ENCODE assay signal across 10 cellular contexts in the genomic region with DNA sequence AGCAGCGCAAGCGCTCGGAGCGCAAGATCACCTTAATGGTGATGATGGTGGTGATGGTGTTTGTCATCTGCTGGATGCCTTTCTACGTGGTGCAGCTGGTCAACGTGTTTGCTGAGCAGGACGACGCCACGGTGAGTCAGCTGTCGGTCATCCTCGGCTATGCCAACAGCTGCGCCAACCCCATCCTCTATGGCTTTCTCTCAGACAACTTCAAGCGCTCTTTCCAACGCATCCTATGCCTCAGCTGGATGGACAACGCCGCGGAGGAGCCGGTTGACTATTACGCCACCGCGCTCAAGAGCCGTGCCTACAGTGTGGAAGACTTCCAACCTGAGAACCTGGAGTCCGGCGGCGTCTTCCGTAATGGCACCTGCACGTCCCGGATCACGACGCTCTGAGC. TPM values are rescaled to one million over a fixed set of nuclear protein-coding genes. Genes with fewer than 3 reads are reported as not detected.
DNase-seq lines count a peak whose midpoint lies in the region; ATAC-seq and TF ChIP-seq lines count a peak whose summit lies in the region.
"Had no signal": no experiment of that assay in that cellular context is flagged by ENCODE, and none has a peak within 500 bp of the region (broad histone marks: within the 10 kb centered on the region; RNA-seq: fewer than 3 reads in every experiment).

No MANE protein-coding gene starts in this region.

- H3K27ac ChIP-seq in brain microvascular endothelial cell (no peak overlapping the region), lower lobe of right lung (peak overlapping the region; percentile 60), tibial artery (no peak overlapping the region), Karpas-422 (ENCODE audit: low read length) (no peak overlapping the region)
- H3K27ac ChIP-seq: BLaER1 treated with 17β-estradiol and CSF1 and Interleukin-3, amounts not matched to agents 10 nM and 100 nM had no signal

- in situ Hi-C loops in brain microvascular endothelial cell (cut with HindIII; ENCODE audit: low pct_ligation_motif_present, low sequenced_read_pairs) = no loop called here

- peaks cover 31% of the 10 kb centered on the region for H3K4me1 Mint-ChIP-seq in activated T-cell treated with anti-CD3 and anti-CD28 coated beads, Interleukin-2, amount 50 U/mL, for 72 hours (ENCODE audit: low read depth)

- TF ChIP-seq CTCF in brain microvascular endothelial cell (IDR thresholded peaks at IDR 0.05; ENCODE audit: low read depth, low read length, missing control alignments) (no peak), lower lobe of right lung (IDR thresholded peaks at IDR 0.05) (no peak), tibial artery (IDR thresholded peaks at IDR 0.05) (no peak)

- H3K36me3 ChIP-seq in brain microvascular endothelial cell (replicated peaks) (no peaks in the 10 kb centered on the region), lower lobe of right lung (no peaks in the 10 kb centered on the region), tibial artery (no peaks in the 10 kb centered on the region), Karpas-422 (ENCODE audit: insufficient read depth, low read length) (peaks cover 5% of the 10 kb centered on the region)
- H3K36me3 ChIP-seq: BLaER1 treated with 17β-estradiol and CSF1 and Interleukin-3, amounts not matched to agents 10 nM and 100 nM had no signal

- peaks cover 68% of the 10 kb centered on the region for H3K27me3 Mint-ChIP-seq in activated T-cell treated with anti-CD3 and anti-CD28 coated beads, Interleukin-2, amount 50 U/mL, for 72 hours (ENCODE audit: low read depth)

- H3K4me3 ChIP-seq in brain microvascular endothelial cell (ENCODE audit: low read depth, low read length) = peak overlapping the region; percentile 20
- H3K4me3 ChIP-seq in lower lobe of right lung = peak overlapping the region; percentile 52
- peak overlapping the region; percentile 47 to 55 for H3K4me3 ChIP-seq in tibial artery
- H3K4me3 ChIP-seq in Karpas-422 (ENCODE audit: low read length) = no peak overlapping the region
- H3K4me3 ChIP-seq: BLaER1 treated with 17β-estradiol and CSF1 and Interleukin-3, amounts not matched to agents 10 nM and 100 nM had no signal

- ATAC-seq in activated T-cell treated with anti-CD3 and anti-CD28 coated beads, Interleukin-2, amount 50 U/mL, for 72 hours (replicated peaks in 1 of 2) = peak in 1 of 2 donors; percentile 74
- ATAC-seq in lower lobe of right lung (peak; percentile 4 to 27), GM21576 (IDR thresholded peaks at IDR 0.05; ENCODE audit: unreplicated experiment) (no peak)

- no peaks in the 10 kb centered on the region for H3K79me2 ChIP-seq in Karpas-422 (ENCODE audit: low read length)

- intact Hi-C loops in lower lobe of right lung (cut with DNase I) (no loop called here), tibial artery (cut with DNase I; ENCODE audit: low total_unique reads) (no loop called here)

- no peak overlapping the region for H3K9ac ChIP-seq in Karpas-422 (ENCODE audit: low read length)
- H3K9ac ChIP-seq: BLaER1 treated with 17β-estradiol and CSF1 and Interleukin-3, amounts not matched to agents 10 nM and 100 nM had no signal

- peaks cover 17% of the 10 kb centered on the region for H3K4me1 ChIP-seq in lower lobe of right lung
- H3K4me1 ChIP-seq in tibial artery = peaks cover 0 to 46% (median 38%) of the 10 kb centered on the region in 4 donors
- 0 out of 2 replicates have a peak, but pooled peaks cover 2% of the 10 kb centered on the region for H3K4me1 ChIP-seq in Karpas-422 (ENCODE audit: low read length)
- H3K4me1 ChIP-seq: BLaER1 treated with 17β-estradiol and CSF1 and Interleukin-3, amounts not matched to agents 10 nM and 100 nM had no signal

- H3K9me3 Mint-ChIP-seq in activated T-cell treated with anti-CD3 and anti-CD28 coated beads, Interleukin-2, amount 50 U/mL, for 72 hours = peaks cover 0 to 2% of the 10 kb centered on the region in 2 donors

- H3K36me3 Mint-ChIP-seq in activated T-cell treated with anti-CD3 and anti-CD28 coated beads, Interleukin-2, amount 50 U/mL, for 72 hours (ENCODE audit: insufficient read depth in 2 of 2) = peaks cover 0 to 3% of the 10 kb centered on the region in 2 donors

- H3K27ac Mint-ChIP-seq in activated T-cell treated with anti-CD3 and anti-CD28 coated beads, Interleukin-2, amount 50 U/mL, for 72 hours = no peak overlapping the region

- H3K27me3 ChIP-seq in brain microvascular endothelial cell (replicated peaks) (peaks cover 26% of the 10 kb centered on the region), lower lobe of right lung (ENCODE audit: low read depth) (peaks cover 43% of the 10 kb centered on the region), tibial artery (peaks cover 0 to 38% of the 10 kb centered on the region in 2 donors), Karpas-422 (ENCODE audit: low read length) (no peaks in the 10 kb centered on the region)

- H3K4me3 Mint-ChIP-seq in activated T-cell treated with anti-CD3 and anti-CD28 coated beads, Interleukin-2, amount 50 U/mL, for 72 hours = peak overlapping the region; percentile 53 to 77

- no peaks in the 10 kb centered on the region for H4K20me1 ChIP-seq in Karpas-422 (ENCODE audit: insufficient read depth, low read depth, low read length)
- H4K20me1 ChIP-seq: BLaER1 treated with 17β-estradiol and CSF1 and Interleukin-3, amounts not matched to agents 10 nM and 100 nM had no signal

- no peak overlapping the region for H2AFZ ChIP-seq in Karpas-422 (ENCODE audit: low read length)

- no peaks in the 10 kb centered on the region for H3K9me2 ChIP-seq in Karpas-422 (replicated peaks; ENCODE audit: insufficient read depth, low read length)

- H3K9me3 ChIP-seq in lower lobe of right lung (peaks cover 3% of the 10 kb centered on the region), tibial artery (no peaks in the 10 kb centered on the region), Karpas-422 (ENCODE audit: low read length) (peaks cover 10% of the 10 kb centered on the region)

- H3K4me2 ChIP-seq in Karpas-422 (ENCODE audit: low read depth, low read length, poor library complexity, severe bottlenecking) = no peak overlapping the region
- H3K4me2 ChIP-seq: BLaER1 treated with 17β-estradiol and CSF1 and Interleukin-3, amounts not matched to agents 10 nM and 100 nM had no signal

- DNase-seq in activated T-cell treated with anti-CD3 and anti-CD28 coated beads, Interleukin-2, amount 50 U/mL, for 72 hours = peak in 1 of 2 donors; percentile 25
- DNase-seq in activated T-cell treated with anti-CD3 and anti-CD28 coated beads, Interleukin-2, amount 50 U/mL, for 48 hours = no peak
- DNase-seq in brain microvascular endothelial cell = no peak
- peak; percentile 45 for DNase-seq in lower lobe of right lung
- DNase-seq in tibial artery = peak in 1 of 2 donors; percentile 20
- DNase-seq in Karpas-422 = no peak
- no peak for DNase-seq in cerebellum (ENCODE audit: low spot score)

RNA-seq across cellular contexts. Expression of a gene that starts 2.5 kb away (rescaled TPM):
- total RNA-seq in activated T-cell treated with anti-CD3 and anti-CD28 coated beads, Interleukin-2, amount 50 U/mL, for 72 hours = not detected
- total RNA-seq in lower lobe of right lung (8.7 TPM), cerebellum (3.4 TPM)
- total RNA-seq in Karpas-422 (2014; rRNA removed; shearing (Covaris generic); ENCODE audit: low replicate concordance) = not detected in 2 replicates
- total RNA-seq: SK-MEL-5 had no signal

RNA-seq across cellular contexts. Expression of a gene that starts 45.7 kb away (rescaled TPM):
- not detected for total RNA-seq in activated T-cell treated with anti-CD3 and anti-CD28 coated beads, Interleukin-2, amount 50 U/mL, for 72 hours
- total RNA-seq in lower lobe of right lung (57.0 TPM), cerebellum (2.9 TPM)
- total RNA-seq in Karpas-422 (2014; rRNA removed; shearing (Covaris generic); ENCODE audit: low replicate concordance) = not detected in 2 replicates
- total RNA-seq: SK-MEL-5 had no signal

Comparison
In these comparisons a context has a peak if more than half of its experiments do, and no peak if none do; other contexts are left out.
1. RNA of a gene that starts 45.7 kb away (total RNA-seq): 57.0 TPM in lower lobe of right lung (single experiment); 2.9 TPM in cerebellum (single experiment), not detected in activated T-cell treated with anti-CD3 and anti-CD28 coated beads, Interleukin-2, amount 50 U/mL, for 72 hours and not detected in Karpas-422; every median in the first group is over 10 times any median in the second.